Comparison of ENCODE assay signal across 11 cellular contexts in genomic region chr18:33804258-33804657, GRCh38.
DNase-seq lines count a peak whose midpoint lies in the region; TF ChIP-seq lines count a peak whose summit lies in the region.
"Had no signal": no experiment of that assay in that cellular context is flagged by ENCODE, and none has a peak within 500 bp of the region (broad histone marks: within the 10 kb centered on the region; RNA-seq: fewer than 3 reads in every experiment).

No MANE protein-coding gene starts in this region.

- TF ChIP-seq CTCF in colonic mucosa (IDR thresholded peaks at IDR 0.05) (no peak), WERI-Rb-1 (IDR thresholded peaks at IDR 0.05; ENCODE audit: low read depth, low read length) (no peak)

- no peak overlapping the region for H3K4me3 ChIP-seq in colonic mucosa
- H3K4me3 ChIP-seq in WERI-Rb-1 (ENCODE audit: low read depth, low read length): no peak overlapping the region
- H3K4me3 ChIP-seq: dorsolateral prefrontal cortex had no signal

- H3K27me3 ChIP-seq in colonic mucosa (no peaks in the 10 kb centered on the region), WERI-Rb-1 (ENCODE audit: insufficient read depth, low read depth, severe bottlenecking) (peaks cover 12% of the 10 kb centered on the region)

- H3K9me3 ChIP-seq in colonic mucosa: no peaks in the 10 kb centered on the region
- H3K9me3 ChIP-seq in WERI-Rb-1 (ENCODE audit: severe bottlenecking): no peaks in the 10 kb centered on the region

- H3K9ac ChIP-seq in colonic mucosa (ENCODE audit: low read depth in 2 of 2, low read length in 2 of 2): no peak overlapping the region

- H3K4me1 ChIP-seq in colonic mucosa: no peaks in the 10 kb centered on the region

- H3K27ac ChIP-seq in colonic mucosa (no peak overlapping the region), WERI-Rb-1 (no peak overlapping the region)
- H3K27ac ChIP-seq: 22Rv1, dorsolateral prefrontal cortex had no signal

- DNase-seq in DMS 273 (lab: John Stamatoyannopoulos, UW; ENCODE audit: unreplicated experiment) (peak; percentile 64), DMS 273 treated with DMSO at 0.1 percent for 48 hours (lab: John Stamatoyannopoulos, UW) (no peak), NCI-H524 (lab: John Stamatoyannopoulos, UW) (peak; percentile 69 to 88), colonic mucosa (peak; percentile 32), renal cortical epithelial cell (ENCODE audit: low read depth) (peak; percentile 62), WERI-Rb-1 (no peak)
- no peak for DNase-seq in activated T-cell treated with anti-CD3 and anti-CD28 coated beads, Interleukin-2, amount 50 U/mL, for 1 hour
- DNase-seq in stimulated activated naive CD4-positive, alpha-beta T cell (lab: John Stamatoyannopoulos, UW): no peak
- DNase-seq: dorsolateral prefrontal cortex, NCI-H1694 had no signal

- intact Hi-C loops in colonic mucosa (cut with DNase I): no loop called here

- H3K36me3 ChIP-seq in colonic mucosa: no peaks in the 10 kb centered on the region
- no peaks in the 10 kb centered on the region for H3K36me3 ChIP-seq in WERI-Rb-1

Comparison
In these comparisons a context has a peak if more than half of its experiments do, and no peak if none do; other contexts are left out.
1. DNase-seq: peak in DMS 273 (single experiment), NCI-H524 (2 of 2), colonic mucosa (single experiment) and renal cortical epithelial cell (single experiment); none in DMS 273 treated with DMSO at 0.1 percent for 48 hours (single experiment), activated T-cell treated with anti-CD3 and anti-CD28 coated beads, Interleukin-2, amount 50 U/mL, for 1 hour (single experiment), stimulated activated naive CD4-positive, alpha-beta T cell (0 of 6) and WERI-Rb-1 (single experiment).